ENCODE assay signal across 8 cellular contexts in the genomic region with DNA sequence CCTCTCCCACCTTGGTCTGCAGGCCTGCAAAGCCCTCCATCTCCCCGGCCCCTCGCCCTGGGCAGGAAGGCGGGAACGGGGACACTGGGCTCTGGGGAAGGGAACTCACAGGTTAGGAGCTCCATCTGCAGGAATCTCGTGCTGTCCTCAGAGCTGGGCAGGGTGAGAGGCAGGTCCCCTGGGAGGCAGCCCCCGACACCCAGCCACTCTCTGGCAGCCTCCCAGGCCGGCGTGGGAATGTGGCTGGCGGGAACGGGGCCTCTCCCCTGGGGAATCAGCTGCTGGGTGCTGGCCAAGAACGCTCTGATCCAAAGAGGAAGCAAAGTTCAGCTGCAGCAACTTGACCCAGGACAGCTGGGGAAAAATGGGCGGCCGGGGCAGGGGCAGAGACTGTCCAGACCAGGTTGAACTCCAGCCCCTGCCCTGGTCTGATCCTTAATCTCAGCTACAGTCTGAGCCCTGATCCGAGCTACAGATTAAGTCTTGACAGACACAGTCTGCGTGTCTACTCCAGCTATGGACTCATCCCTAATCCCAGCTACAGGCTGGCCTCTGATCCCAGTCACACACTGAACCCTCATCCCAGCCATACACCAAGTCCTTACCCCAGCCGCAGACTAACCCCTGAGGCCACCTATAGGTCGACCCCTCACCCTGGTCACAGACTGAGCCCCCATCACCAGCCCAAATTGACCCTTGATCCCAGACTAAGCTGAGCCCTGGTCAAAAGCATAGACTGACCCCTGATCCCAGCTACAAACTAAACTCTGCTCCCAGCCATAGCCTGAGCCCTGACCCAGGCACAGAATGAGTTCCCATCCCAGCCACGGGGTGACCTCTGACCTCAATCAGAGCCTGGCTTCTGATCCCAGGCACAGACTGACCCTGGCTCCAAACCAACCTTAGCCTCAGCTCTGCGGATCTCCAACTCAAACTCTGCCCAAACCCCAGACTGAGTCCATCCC. TPM values are rescaled to one million over a fixed set of nuclear protein-coding genes. Genes with fewer than 3 reads are reported as not detected.
A peak's percentile ranks its signal among the peaks of the same experiment; 100 is the strongest.
DNase-seq lines count a peak whose midpoint lies in the region; ATAC-seq and TF ChIP-seq lines count a peak whose summit lies in the region.

No MANE protein-coding gene starts in this region.

- H4K12ac ChIP-seq in trophoblast cell (ENCODE audit: low read depth, low read length): no peak overlapping the region

- no peak overlapping the region for H2BK5ac ChIP-seq in trophoblast cell (ENCODE audit: low read depth, low read length, poor library complexity)

- no peaks in the 10 kb centered on the region for H3K79me2 ChIP-seq in trophoblast cell (ENCODE audit: control insufficient read depth, insufficient read depth, low read length, poor library complexity)

- H3K4me3 ChIP-seq in Panc1 (ENCODE audit: low read depth in 2 of 2, low read length in 2 of 2) (no peak overlapping the region), trophoblast cell (ENCODE audit: low read depth, low read length) (no peak overlapping the region)

- no peak overlapping the region for H2BK120ac ChIP-seq in trophoblast cell (ENCODE audit: insufficient read depth, low read length, poor library complexity)

- no peak overlapping the region; the same call in 1 of the 2 replicates for H3K27ac ChIP-seq in Panc1 (ENCODE audit: low read length)
- no peak overlapping the region for H3K27ac ChIP-seq in trophoblast cell (ENCODE audit: low read depth, low read length)

- H3K23ac ChIP-seq in trophoblast cell (ENCODE audit: low read length): no peak overlapping the region

- POLR2A ChIA-PET in Panc1 (lab: Charles Lee): no interaction called here

- no peak overlapping the region for H2AFZ ChIP-seq in trophoblast cell (ENCODE audit: insufficient read depth, low read length, poor library complexity)

- intact Hi-C loops in Panc1 (cut with micrococcal nuclease; ENCODE audit: unreplicated experiment): no loop called here

- H4K91ac ChIP-seq in trophoblast cell (ENCODE audit: low read depth, low read length): peak overlapping the region; percentile 18

- H4K8ac ChIP-seq in trophoblast cell (ENCODE audit: low read depth, low read length): no peak overlapping the region

- peak; percentile 71 for ATAC-seq in Panc1
- ATAC-seq in GM18909 (IDR thresholded peaks at IDR 0.05; ENCODE audit: poor library complexity, unreplicated experiment): no peak

- WGBS in trophoblast cell (ENCODE audit: extremely low coverage, insufficient coverage, insufficient read length): no CpG with 5 or more reads among the region's 19 CpGs

- H2AK5ac ChIP-seq in trophoblast cell (ENCODE audit: low read length): no peak overlapping the region

- H3K4me1 ChIP-seq in Panc1 (ENCODE audit: control insufficient read depth, insufficient read depth, low read length) (peaks cover 16% of the 10 kb centered on the region), trophoblast cell (ENCODE audit: control insufficient read depth in 1 of 2, insufficient read depth in 2 of 2, low read length in 2 of 2) (peaks cover 5 to 8% of the 10 kb centered on the region in 2 experiments)

- in situ Hi-C loops in Panc1 (cut with HindIII; ENCODE audit: low pct_unique_long_range_greater_than_20kb, low sequenced_read_pairs): no loop called here

- H3K27me3 ChIP-seq in Panc1 (ENCODE audit: control insufficient read depth, insufficient read depth, low read length) (no peaks in the 10 kb centered on the region), trophoblast cell (ENCODE audit: insufficient read depth, low read length) (no peaks in the 10 kb centered on the region)

- H3K9me3 ChIP-seq in Panc1 (ENCODE audit: control insufficient read depth, insufficient read depth, low read depth, low read length) (no peaks in the 10 kb centered on the region), trophoblast cell (ENCODE audit: insufficient read depth, low read depth, low read length) (no peaks in the 10 kb centered on the region)

- CTCF ChIA-PET in Panc1 (lab: Charles Lee): interaction anchor here (0.6 to 3.4 kb wide), 5 partner anchors 10 to 141 kb away, joined by 3 to 18 read pairs (median 5); no protein-coding TSS in a partner anchor

- peaks cover 11% of the 10 kb centered on the region for H3K79me1 ChIP-seq in trophoblast cell (ENCODE audit: low read length)

- peak; percentile 75 for TF ChIP-seq CTCF in Panc1 (IDR thresholded peaks at IDR 0.05)

- peak; percentile 44 for DNase-seq in DMS53 (lab: John Stamatoyannopoulos, UW)
- no peak for DNase-seq in DMS53 treated with DMSO at 0.1 percent for 48 hours (lab: John Stamatoyannopoulos, UW; ENCODE audit: unreplicated experiment)
- no peak for DNase-seq in Panc1 (ENCODE audit: low read depth, low spot score)
- DNase-seq in fibroblast of peridontal ligament (ENCODE audit: extremely low read depth): peak; percentile 32
- no peak for DNase-seq in trophoblast cell
- DNase-seq in stimulated activated CD4-positive, alpha-beta T cell treated with anti-CD3 and anti-CD28 coated beads, Interleukin-1b, Interleukin-23, amount 100 ng/mL, for 48 hours: no peak
- no peak for DNase-seq in activated T-cell treated with anti-CD3 and anti-CD28 coated beads for 4 hours

- no peaks in the 10 kb centered on the region for H3K36me3 ChIP-seq in Panc1 (ENCODE audit: control insufficient read depth, insufficient read depth, low read length)
- no peaks in the 10 kb centered on the region for H3K36me3 ChIP-seq in trophoblast cell (ENCODE audit: control insufficient read depth in 1 of 2, insufficient read depth in 2 of 2, low read length in 2 of 2)

- no peak overlapping the region for H3K4me2 ChIP-seq in trophoblast cell (ENCODE audit: low read length)

- peak overlapping the region; percentile 28 for H2BK12ac ChIP-seq in trophoblast cell (ENCODE audit: low read length)

- no TSS peak for BruUV-seq in Panc1 (replicated peaks; lab: Mats Ljungman, UMichigan)

- H3K14ac ChIP-seq in trophoblast cell (ENCODE audit: low read length): no peak overlapping the region

- H3K18ac ChIP-seq in trophoblast cell (ENCODE audit: low read length): no peak overlapping the region

- H3K4ac ChIP-seq in trophoblast cell (ENCODE audit: low read depth, low read length): no peak overlapping the region

- no peak overlapping the region for H3K9ac ChIP-seq in trophoblast cell (ENCODE audit: low read length)

RNA-seq across cellular contexts. Expression of a gene that starts 37.3 kb away (rescaled TPM):
- 42.3 TPM for total RNA-seq in Panc1 (2021; ENCODE audit: unreplicated experiment)
- polyA plus RNA-seq in Panc1 (2012; ENCODE audit: insufficient read length): 81.9 TPM
- 29.6 and 29.9 TPM in 2 replicates for polyA plus RNA-seq in trophoblast cell (2013)

Comparison
In these comparisons a context has a peak if more than half of its experiments do, and no peak if none do; other contexts are left out.
1. DNase-seq: peak in DMS53 (single experiment) and fibroblast of peridontal ligament (single experiment); none in DMS53 treated with DMSO at 0.1 percent for 48 hours (single experiment), Panc1 (single experiment), trophoblast cell (0 of 2), stimulated activated CD4-positive, alpha-beta T cell treated with anti-CD3 and anti-CD28 coated beads, Interleukin-1b, Interleukin-23, amount 100 ng/mL, for 48 hours (single experiment) and activated T-cell treated with anti-CD3 and anti-CD28 coated beads for 4 hours (single experiment).